In genomic region chr17:80848449-80849102, GRCh38 we compare ENCODE assay signal across 22 cellular contexts.
DNase-seq lines count a peak whose midpoint lies in the region; ATAC-seq, FAIRE-seq and TF ChIP-seq lines count a peak whose summit lies in the region.
"Had no signal": no experiment of that assay in that cellular context is flagged by ENCODE, and none has a peak within 500 bp of the region (broad histone marks: within the 10 kb centered on the region; RNA-seq: fewer than 3 reads in every experiment).

No MANE protein-coding gene starts in this region.

- H3K79me2 ChIP-seq in H1 (ENCODE audit: control insufficient read depth in 1 of 2, insufficient read depth in 2 of 2, low read length in 2 of 2): no peaks in the 10 kb centered on the region

- H3K9me3 Mint-ChIP-seq in activated CD4-positive, alpha-beta memory T cell treated with anti-CD3 and anti-CD28 coated beads for 36 hours: peaks cover 2% of the 10 kb centered on the region
- H3K9me3 Mint-ChIP-seq: brain, IgD-negative memory B cell had no signal

- H2BK5ac ChIP-seq in H1 (ENCODE audit: low read depth, low read length): no peak overlapping the region

- H3K14ac ChIP-seq in H1 (ENCODE audit: insufficient read length): no peak overlapping the region

- no peak overlapping the region for H3K23ac ChIP-seq in H1 (ENCODE audit: insufficient read length)

- no peak overlapping the region for H3K4me3 Mint-ChIP-seq in activated CD4-positive, alpha-beta memory T cell treated with anti-CD3 and anti-CD28 coated beads for 36 hours
- H3K4me3 Mint-ChIP-seq: brain had no signal

- no peak overlapping the region for H4K91ac ChIP-seq in H1 (replicated peaks; ENCODE audit: insufficient read length, low read length)

- H3K18ac ChIP-seq in H1 (ENCODE audit: extremely low read depth, low read length): no peak overlapping the region

- DNase-seq in left ventricle myocardium superior (peak; percentile 7), heart right ventricle (no peak), H1 (ENCODE audit: low read depth in 1 of 2, low spot score in 2 of 2) (no peak), transverse colon (peak; percentile 1), NCI-H1092 treated with DMSO at 0.1 percent for 48 hours (lab: John Stamatoyannopoulos, UW) (no peak), tibial nerve (ENCODE audit: low spot score in 2 of 2) (no peak)
- no peak for DNase-seq in activated CD4-positive, alpha-beta memory T cell treated with anti-CD3 and anti-CD28 coated beads for 36 hours
- DNase-seq: activated CD4-positive, alpha-beta T cell treated with anti-CD3 and anti-CD28 coated beads, Interleukin-2, amount 50 U/mL, for 4 hours; activated gamma-delta T cell treated with Interleukin-2 at 50 U/mL for 16 hours; AML-193; GDM1; MV-4-11; NCI-H2029 treated with DMSO at 0.1 percent for 48 hours; NCI-H526; stimulated activated CD4-positive, alpha-beta T cell treated with anti-CD3 and anti-CD28 coated beads, Interleukin-4, amount 100 ng/mL, for 4 hours; stimulated activated CD8-positive, alpha-beta memory T cell treated with anti-CD3 and anti-CD28 coated beads, Interleukin-4, amount 100 ng/mL, for 48 hours had no signal

- TF ChIP-seq CTCF in heart right ventricle (IDR thresholded peaks at IDR 0.05) (no peak), H1 (IDR thresholded peaks at IDR 0.05; ENCODE audit: control extremely low read depth in 1 of 3, insufficient read depth in 1 of 3, low read depth in 1 of 3, low read length in 3 of 3) (no peak), transverse colon (IDR thresholded peaks at IDR 0.05) (no peak), tibial nerve (IDR thresholded peaks at IDR 0.05) (no peak)

- POLR2A ChIA-PET in activated CD4-positive, alpha-beta memory T cell treated with anti-CD3 and anti-CD28 coated beads for 36 hours (lab: Charles Lee): interaction anchor here (1.9 kb wide), 1 partner anchor 8 kb away, joined by 14 read pairs; no protein-coding TSS in a partner anchor
- POLR2A ChIA-PET in H1 (lab: Charles Lee; ENCODE audit: partially characterized antibody): no interaction called here

- TF ChIP-seq RAD21 in H1 (IDR thresholded peaks at IDR 0.05 in 1 of 2, conservative IDR thresholded peaks at IDR 0.05 in 1 of 2; ENCODE audit: low read depth in 2 of 2, low read length in 2 of 2): no peak

- H3K4me1 ChIP-seq in heart right ventricle (peaks cover 0 to 9% (median 0%) of the 10 kb centered on the region in 9 donors), H1 (replicated peaks in 1 of 4; ENCODE audit: control insufficient read depth in 3 of 4, insufficient read depth in 4 of 4, low read length in 3 of 4) (peaks cover 0 to 17% (median 7%) of the 10 kb centered on the region in 4 experiments; a peak in 6 of 7 replicates), transverse colon (peaks cover 0 to 18% (median 13%) of the 10 kb centered on the region in 4 donors), tibial nerve (no peaks in the 10 kb centered on the region)
- H3K4me1 ChIP-seq: SJSA1 had no signal

- 0 out of 2 replicates have a peak overlapping the region, but pooled peaks have one; percentile 32 for H4K8ac ChIP-seq in H1 (ENCODE audit: extremely low read depth, insufficient read depth, low read length)

- no peaks in the 10 kb centered on the region for H3K9me3 ChIP-seq in heart right ventricle
- H3K9me3 ChIP-seq in H1 (ENCODE audit: insufficient read depth in 2 of 2, low read depth in 1 of 2, low read length in 1 of 2): no peaks in the 10 kb centered on the region
- H3K9me3 ChIP-seq in transverse colon: no peaks in the 10 kb centered on the region
- H3K9me3 ChIP-seq in tibial nerve: no peaks in the 10 kb centered on the region
- H3K9me3 ChIP-seq: SJSA1 had no signal

- H3K4me1 Mint-ChIP-seq in activated CD4-positive, alpha-beta memory T cell treated with anti-CD3 and anti-CD28 coated beads for 36 hours (ENCODE audit: low read depth): peaks cover 46% of the 10 kb centered on the region

- CTCF ChIA-PET in activated CD4-positive, alpha-beta memory T cell treated with anti-CD3 and anti-CD28 coated beads for 36 hours (lab: Charles Lee): no interaction called here
- CTCF ChIA-PET in H1 (lab: Charles Lee; ENCODE audit: partially characterized antibody): no interaction called here

- no peaks in the 10 kb centered on the region; the same call in 1 of the 2 replicates for H3K23me2 ChIP-seq in H1 (ENCODE audit: low read depth, low read length)

- H2BK15ac ChIP-seq in H1 (ENCODE audit: low read length): no peak overlapping the region

- H2AFZ ChIP-seq in H1 (ENCODE audit: low read length): no peak overlapping the region

- no peak for FAIRE-seq in H1 (lab: Jason Lieb, UNC)
- FAIRE-seq: D721Med, GM12878 had no signal

- H3K79me1 ChIP-seq in H1 (ENCODE audit: low read depth, low read length): peaks cover 2% of the 10 kb centered on the region; the same call in 1 of the 2 replicates

- H3K36me3 Mint-ChIP-seq in activated CD4-positive, alpha-beta memory T cell treated with anti-CD3 and anti-CD28 coated beads for 36 hours: peaks cover 14% of the 10 kb centered on the region

- intact Hi-C loops in left ventricle myocardium superior (cut with micrococcal nuclease): no loop called here
- intact Hi-C loops in heart right ventricle (cut with DNase I): no loop called here
- intact Hi-C loops in activated CD4-positive, alpha-beta memory T cell treated with anti-CD3 and anti-CD28 coated beads for 36 hours (cut with micrococcal nuclease): no loop called here
- intact Hi-C loops in transverse colon (cut with DNase I; ENCODE audit: low total_unique reads): no loop called here

- H4K5ac ChIP-seq in H1 (ENCODE audit: insufficient read length, low read depth, low read length): no peak overlapping the region

- no peaks in the 10 kb centered on the region for H3K27me3 ChIP-seq in heart right ventricle
- no peaks in the 10 kb centered on the region for H3K27me3 ChIP-seq in H1 (replicated peaks in 1 of 4; ENCODE audit: control insufficient read depth in 3 of 4, extremely low read depth in 1 of 4, insufficient read depth in 3 of 4, low read length in 3 of 4)
- no peaks in the 10 kb centered on the region for H3K27me3 ChIP-seq in transverse colon
- H3K27me3 ChIP-seq in tibial nerve: no peaks in the 10 kb centered on the region
- H3K27me3 ChIP-seq: SJSA1 had no signal

- H2BK12ac ChIP-seq in H1 (ENCODE audit: low read depth, low read length): no peak overlapping the region

- no peaks in the 10 kb centered on the region for H3K27me3 Mint-ChIP-seq in activated CD4-positive, alpha-beta memory T cell treated with anti-CD3 and anti-CD28 coated beads for 36 hours
- H3K27me3 Mint-ChIP-seq: brain had no signal

- H3K36me3 ChIP-seq in heart right ventricle: peaks cover 0 to 54% (median 7%) of the 10 kb centered on the region in 9 donors
- H3K36me3 ChIP-seq in H1 (ENCODE audit: control insufficient read depth in 2 of 4, insufficient read depth in 4 of 4, low read length in 3 of 4): no peaks in the 10 kb centered on the region
- no peaks in the 10 kb centered on the region for H3K36me3 ChIP-seq in transverse colon
- H3K36me3 ChIP-seq in tibial nerve: peaks cover 0 to 76% (median 5%) of the 10 kb centered on the region in 3 donors

- H3K27ac ChIP-seq in heart right ventricle (no peak overlapping the region), H1 (ENCODE audit: low read depth, low read length) (no peak overlapping the region), transverse colon (peak overlapping the region in 2 of 4 donors; percentile 63 to 78), tibial nerve (no peak overlapping the region)
- H3K27ac ChIP-seq: SJSA1 had no signal

- H3K4me2 ChIP-seq in H1 (ENCODE audit: insufficient read depth in 1 of 2, low read depth in 2 of 2, low read length in 2 of 2): no peak overlapping the region

- H2BK20ac ChIP-seq in H1 (ENCODE audit: low read length): no peak overlapping the region

- TF ChIP-seq EP300 in H1 (IDR thresholded peaks at IDR 0.05; ENCODE audit: borderline replicate concordance in 1 of 2, low read depth in 2 of 2, low read length in 2 of 2): no peak
- TF ChIP-seq EP300 in transverse colon (IDR thresholded peaks at IDR 0.05; ENCODE audit: low read depth): no peak
- TF ChIP-seq EP300 in tibial nerve (IDR thresholded peaks at IDR 0.05): no peak

- H3K9ac ChIP-seq in H1 (replicated peaks in 1 of 4; ENCODE audit: extremely low read depth in 1 of 4, low read depth in 3 of 4, low read length in 3 of 4): no peak overlapping the region

- H3K56ac ChIP-seq in H1 (replicated peaks; ENCODE audit: insufficient read length, low read depth, low read length): no peak overlapping the region

- TF ChIP-seq POLR2A in H1 (IDR thresholded peaks at IDR 0.05; ENCODE audit: control extremely low read depth in 1 of 2, low read depth in 2 of 2, low read length in 2 of 2) (no peak), transverse colon (IDR thresholded peaks at IDR 0.05) (no peak), tibial nerve (IDR thresholded peaks at IDR 0.05) (no peak)

- H3K27ac Mint-ChIP-seq in activated CD4-positive, alpha-beta memory T cell treated with anti-CD3 and anti-CD28 coated beads for 36 hours: peak overlapping the region; percentile 84

- H2BK120ac ChIP-seq in H1 (replicated peaks; ENCODE audit: low read depth, low read length): no peak overlapping the region

- WGBS in heart right ventricle, 2 donors: 96 to 97% methylated on average over 21 of the region's 21 CpGs
- WGBS in H1 (ENCODE audit: extremely low coverage in 1 of 2, insufficient coverage in 1 of 2, insufficient read length in 1 of 2, insufficient replicate concordance in 2 of 2, low coverage in 1 of 2, low lambda C conversion rate in 2 of 2, missing lambda C conversion rate in 1 of 2), 2 experiments: 90% methylated on average over 21 of the region's 21 CpGs; no CpG with 5 or more reads in 1 of the 2 experiments
- 83 to 92% methylated on average over 13 to 21 of the region's 21 CpGs for WGBS in transverse colon (ENCODE audit: low coverage in 1 of 2), 2 donors
- WGBS in tibial nerve, 2 donors: 92 to 93% methylated on average over 20 to 21 of the region's 21 CpGs

- in situ Hi-C loops in transverse colon (cut with MboI; ENCODE audit: low pct_ligation_motif_present in 1 of 4, low pct_unique_long_range_greater_than_20kb in 1 of 4, low sequenced_read_pairs in 3 of 4): no loop called here

- H3K4ac ChIP-seq in H1 (replicated peaks; ENCODE audit: insufficient read length, low read depth, low read length): no peak overlapping the region

- H2AK5ac ChIP-seq in H1 (ENCODE audit: low read depth, low read length): no peak overlapping the region

- no peaks in the 10 kb centered on the region for H4K20me1 ChIP-seq in H1 (replicated peaks in 1 of 2; ENCODE audit: control insufficient read depth in 1 of 2, insufficient read depth in 2 of 2, low read length in 2 of 2)

- H3K4me3 ChIP-seq in heart right ventricle (no peak overlapping the region), H1 (ENCODE audit: extremely low read depth in 1 of 4, insufficient read depth in 2 of 4, low read depth in 3 of 4, low read length in 4 of 4) (no peak overlapping the region), transverse colon (no peak overlapping the region), tibial nerve (no peak overlapping the region)
- H3K4me3 ChIP-seq: GM12878, SJSA1, skin epidermis had no signal

- ATAC-seq in left ventricle myocardium superior (no peak), heart right ventricle (no peak)
- ATAC-seq: GM12878 had no signal

TF ChIP-seq in H1, 55 proteins besides CTCF, POLR2A, EP300 and RAD21 (continues in another document):
- TF ChIP-seq SP2 (IDR thresholded peaks at IDR 0.05; ENCODE audit: low read length) (no peak), NRF1 (IDR thresholded peaks at IDR 0.05; ENCODE audit: low read depth, low read length) (no peak), POLR2AphosphoS5 (IDR thresholded peaks at IDR 0.05; ENCODE audit: low read depth, low read length) (no peak)

Comparison
In these comparisons a context has a peak if more than half of its experiments do, and no peak if none do; other contexts are left out.
1. DNase-seq: peak in left ventricle myocardium superior (single experiment) and transverse colon (single experiment); none in heart right ventricle (0 of 2), activated CD4-positive, alpha-beta memory T cell treated with anti-CD3 and anti-CD28 coated beads for 36 hours (single experiment), H1 (0 of 2), NCI-H1092 treated with DMSO at 0.1 percent for 48 hours (single experiment) and tibial nerve (0 of 2).